In the genomic region with DNA sequence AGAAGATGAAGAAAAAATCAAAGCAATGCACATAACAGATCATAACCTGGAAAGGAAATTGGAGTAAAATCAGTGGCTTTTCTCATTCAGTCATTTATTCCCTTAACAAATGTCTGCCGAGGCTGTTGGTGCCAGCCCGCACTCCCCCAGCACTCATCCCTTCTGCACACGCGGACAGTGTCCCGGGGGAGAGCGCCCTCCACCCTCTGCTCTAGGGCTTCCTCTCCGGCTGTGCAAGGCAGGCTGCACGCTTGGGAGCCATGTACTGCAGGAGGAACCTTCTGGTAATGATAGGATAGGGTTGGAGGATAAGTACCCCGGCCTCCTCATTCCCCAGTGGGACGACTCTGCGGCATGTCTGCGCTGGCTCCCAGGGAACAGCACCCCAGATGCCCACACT, we compare ENCODE assay signal across 27 cellular contexts.
"Had no signal": no experiment of that assay in that cellular context is flagged by ENCODE, and none has a peak within 500 bp of the region (broad histone marks: within the 10 kb centered on the region; RNA-seq: fewer than 3 reads in every experiment).

No MANE protein-coding gene starts in this region.

- H2AFZ ChIP-seq: hepatocyte had no signal

- H3K9me3 Mint-ChIP-seq: dendritic cell treated with granulocyte-macrophage colony-stimulating factor and Interleukin-4, amounts not matched to agents 40 ng/mL and 50 ng/mL, for 4 days had no signal

- H3K4me3 ChIP-seq: colonic mucosa, esophagus squamous epithelium, gastrocnemius medialis, heart left ventricle, hepatocyte, left lung, lower lobe of right lung had no signal

- H3K9me3 ChIP-seq: colonic mucosa, esophagus squamous epithelium, gastrocnemius medialis, left lung, lower lobe of right lung had no signal

- H3K27me3 ChIP-seq: colonic mucosa, esophagus squamous epithelium, gastrocnemius medialis, hepatocyte, left lung had no signal

- H3K4me1 Mint-ChIP-seq: immature natural killer cell, memory B cell had no signal

- DNase-seq: colonic mucosa; cortex of kidney; effector CD8-positive, alpha-beta T cell; effector memory CD8-positive, alpha-beta T cell; endodermal cell; erythroblast; esophagus squamous epithelium; foreskin fibroblast; foreskin melanocyte; gastrocnemius medialis; heart left ventricle; hypothalamus; immature natural killer cell; islet precursor cell; kidney; kidney glomerular epithelial cell; left ventricle myocardium superior; lower lobe of right lung; mammary epithelial cell; mesendoderm; midbrain had no signal

- H3K36me3 ChIP-seq: colonic mucosa, esophagus squamous epithelium, gastrocnemius medialis, heart left ventricle, left lung, lower lobe of right lung had no signal

- H3K36me3 Mint-ChIP-seq: immature natural killer cell, memory B cell had no signal

- H3K27ac ChIP-seq: colonic mucosa, epithelial cell of prostate, esophagus squamous epithelium, gastrocnemius medialis, heart left ventricle, hepatocyte, left lung, lower lobe of right lung had no signal

- H3K79me2 ChIP-seq: hepatocyte had no signal

- H3K27ac Mint-ChIP-seq: dendritic cell treated with granulocyte-macrophage colony-stimulating factor and Interleukin-4, amounts not matched to agents 40 ng/mL and 50 ng/mL, for 4 days; effector memory CD8-positive, alpha-beta T cell; endodermal cell; immature natural killer cell; memory B cell had no signal

- H3K4me2 ChIP-seq: hepatocyte had no signal

- H3K4me3 Mint-ChIP-seq: dendritic cell treated with granulocyte-macrophage colony-stimulating factor and Interleukin-4, amounts not matched to agents 40 ng/mL and 50 ng/mL, for 4 days; effector memory CD8-positive, alpha-beta T cell; endodermal cell; immature natural killer cell; memory B cell had no signal

- H3K27me3 Mint-ChIP-seq: dendritic cell treated with granulocyte-macrophage colony-stimulating factor and Interleukin-4, amounts not matched to agents 40 ng/mL and 50 ng/mL, for 4 days; effector memory CD8-positive, alpha-beta T cell; memory B cell had no signal

- ATAC-seq: effector memory CD8-positive, alpha-beta T cell; esophagus mucosa; gastrocnemius medialis; heart left ventricle; left lung; left ventricle myocardium superior had no signal

- H3K4me1 ChIP-seq: colonic mucosa, esophagus squamous epithelium, gastrocnemius medialis, heart left ventricle, left lung, lower lobe of right lung had no signal
